In genomic region chr5:159262859-159263568, GRCh38 we compare ENCODE assay signal across 8 cellular contexts. TPM values are rescaled to one million over a fixed set of nuclear protein-coding genes. Genes with fewer than 3 reads are reported as not detected.
DNase-seq lines count a peak whose midpoint lies in the region; ATAC-seq and TF ChIP-seq lines count a peak whose summit lies in the region.

A gene with protein sequence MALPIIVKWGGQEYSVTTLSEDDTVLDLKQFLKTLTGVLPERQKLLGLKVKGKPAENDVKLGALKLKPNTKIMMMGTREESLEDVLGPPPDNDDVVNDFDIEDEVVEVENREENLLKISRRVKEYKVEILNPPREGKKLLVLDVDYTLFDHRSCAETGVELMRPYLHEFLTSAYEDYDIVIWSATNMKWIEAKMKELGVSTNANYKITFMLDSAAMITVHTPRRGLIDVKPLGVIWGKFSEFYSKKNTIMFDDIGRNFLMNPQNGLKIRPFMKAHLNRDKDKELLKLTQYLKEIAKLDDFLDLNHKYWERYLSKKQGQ (plus strand): TSS chr5:159263290. CDS start chr5:159268916, 5,626 bp downstream.

- TF ChIP-seq RAD21 in liver (IDR thresholded peaks at IDR 0.05), result peak; percentile 26 to 49

- peaks cover 7 to 21% (median 12%) of the 10 kb centered on the region in 4 donors for H3K4me1 ChIP-seq in liver (ENCODE audit: control insufficient read depth in 4 of 4, insufficient read depth in 4 of 4, low read length in 3 of 4)

- no peaks in the 10 kb centered on the region for H3K9me3 ChIP-seq in liver (ENCODE audit: control insufficient read depth in 4 of 4, low read length in 3 of 4)

- ATAC-seq in GM19397 (IDR thresholded peaks at IDR 0.05; ENCODE audit: unreplicated experiment) (peak; percentile 93), HG03565 (IDR thresholded peaks at IDR 0.05; ENCODE audit: unreplicated experiment) (peak; percentile 77)

- H3K4me3 ChIP-seq in liver (ENCODE audit: low read depth in 1 of 3, low read length in 3 of 3), result peak within 1 kb of the TSS; percentile 74 to 94 (median 82)

- peak within 1 kb of the TSS; percentile 97 to 100 (median 99) for H3K27ac Mint-ChIP-seq in CD14-positive monocyte

- H3K27me3 ChIP-seq in liver (ENCODE audit: control insufficient read depth in 4 of 4, insufficient read depth in 4 of 4, low read length in 3 of 4), result peaks cover 0 to 1% (median 0%) of the 10 kb centered on the region in 4 donors

- WGBS in liver, result under 1% methylated on average over 54 of the region's 54 CpGs

- DNase-seq in CD14-positive monocyte (ENCODE audit: low spot score), result peak; percentile 72
- DNase-seq in NCI-H82 (lab: John Stamatoyannopoulos, UW), result peak; percentile 87
- peak; percentile 81 to 84 for DNase-seq in activated CD4-positive, alpha-beta T cell treated with anti-CD3 and anti-CD28 coated beads, Interleukin-2, amount 50 U/mL, for 48 hours
- DNase-seq in dermis microvascular lymphatic vessel endothelial cell (ENCODE audit: low read depth in 2 of 2), result peak; percentile 51 to 62
- peak; percentile 84 for DNase-seq in stimulated activated CD4-positive, alpha-beta T cell treated with anti-CD3 and anti-CD28 coated beads, Interleukin-4, amount 100 ng/mL, for 24 hours

- intact Hi-C loops in CD14-positive monocyte (cut with micrococcal nuclease), result loop anchor here (5.0 to 10.0 kb wide), 3 partner anchors 51 to 72 kb away; partner anchors contain the start of genes IL12B (in 1 of the 2) and RNF145 (in 1 of the 2)

- H3K36me3 Mint-ChIP-seq in CD14-positive monocyte, result peaks cover 15 to 22% of the 10 kb centered on the region in 2 donors

- H3K4me1 Mint-ChIP-seq in CD14-positive monocyte, result peaks cover 25% of the 10 kb centered on the region

- peak within 1 kb of the TSS; percentile 75 for H3K9ac ChIP-seq in liver (ENCODE audit: low read depth in 1 of 2, low read length in 2 of 2)

- H3K27me3 Mint-ChIP-seq in CD14-positive monocyte (ENCODE audit: low read depth in 3 of 3), result peaks cover 2 to 9% (median 8%) of the 10 kb centered on the region in 3 donors

- no peak for TF ChIP-seq CTCF in CD14-positive monocyte (IDR thresholded peaks at IDR 0.05)
- no peak for TF ChIP-seq CTCF in liver (IDR thresholded peaks at IDR 0.05; ENCODE audit: low read depth, low read length, missing input control)

- peak within 1 kb of the TSS; percentile 76 to 88 for H3K27ac ChIP-seq in liver (ENCODE audit: low read depth in 1 of 2, low read length in 2 of 2)

- no peaks in the 10 kb centered on the region for H3K36me3 ChIP-seq in liver (ENCODE audit: control insufficient read depth in 4 of 4, insufficient read depth in 3 of 4, low read depth in 1 of 4, low read length in 3 of 4)

- H3K4me3 Mint-ChIP-seq in CD14-positive monocyte, result peak within 1 kb of the TSS; percentile 98

- peaks cover 5 to 25% (median 18%) of the 10 kb centered on the region in 7 donors for H3K9me3 Mint-ChIP-seq in CD14-positive monocyte

TF ChIP-seq in liver, 16 proteins besides CTCF, POLR2A, EP300 and RAD21:
- TF ChIP-seq TAF1 (conservative IDR thresholded peaks at IDR 0.05) (no peak), FOXA1 (IDR thresholded peaks at IDR 0.05) (no peak), HNF4G (IDR thresholded peaks at IDR 0.05) (no peak), SP1 (IDR thresholded peaks at IDR 0.05) (peak; percentile 46), RXRA (IDR thresholded peaks at IDR 0.05) (no peak), GABPA (IDR thresholded peaks at IDR 0.05 in 1 of 2, conservative IDR thresholded peaks at IDR 0.05 in 1 of 2) (peak; percentile 98 to 99), JUND (IDR thresholded peaks at IDR 0.05) (no peak), ZBTB33 (IDR thresholded peaks at IDR 0.05) (no peak), EGR1 (IDR thresholded peaks at IDR 0.05; ENCODE audit: low read depth in 2 of 2) (peak; percentile 27 to 54), NR2F2 (IDR thresholded peaks at IDR 0.05) (no peak), ATF3 (IDR thresholded peaks at IDR 0.05) (no peak), YY1 (IDR thresholded peaks at IDR 0.05) (peak; percentile 89), FOXA2 (IDR thresholded peaks at IDR 0.05) (no peak), HNF4A (conservative IDR thresholded peaks at IDR 0.05) (no peak)
- TF ChIP-seq, protein P1, sequence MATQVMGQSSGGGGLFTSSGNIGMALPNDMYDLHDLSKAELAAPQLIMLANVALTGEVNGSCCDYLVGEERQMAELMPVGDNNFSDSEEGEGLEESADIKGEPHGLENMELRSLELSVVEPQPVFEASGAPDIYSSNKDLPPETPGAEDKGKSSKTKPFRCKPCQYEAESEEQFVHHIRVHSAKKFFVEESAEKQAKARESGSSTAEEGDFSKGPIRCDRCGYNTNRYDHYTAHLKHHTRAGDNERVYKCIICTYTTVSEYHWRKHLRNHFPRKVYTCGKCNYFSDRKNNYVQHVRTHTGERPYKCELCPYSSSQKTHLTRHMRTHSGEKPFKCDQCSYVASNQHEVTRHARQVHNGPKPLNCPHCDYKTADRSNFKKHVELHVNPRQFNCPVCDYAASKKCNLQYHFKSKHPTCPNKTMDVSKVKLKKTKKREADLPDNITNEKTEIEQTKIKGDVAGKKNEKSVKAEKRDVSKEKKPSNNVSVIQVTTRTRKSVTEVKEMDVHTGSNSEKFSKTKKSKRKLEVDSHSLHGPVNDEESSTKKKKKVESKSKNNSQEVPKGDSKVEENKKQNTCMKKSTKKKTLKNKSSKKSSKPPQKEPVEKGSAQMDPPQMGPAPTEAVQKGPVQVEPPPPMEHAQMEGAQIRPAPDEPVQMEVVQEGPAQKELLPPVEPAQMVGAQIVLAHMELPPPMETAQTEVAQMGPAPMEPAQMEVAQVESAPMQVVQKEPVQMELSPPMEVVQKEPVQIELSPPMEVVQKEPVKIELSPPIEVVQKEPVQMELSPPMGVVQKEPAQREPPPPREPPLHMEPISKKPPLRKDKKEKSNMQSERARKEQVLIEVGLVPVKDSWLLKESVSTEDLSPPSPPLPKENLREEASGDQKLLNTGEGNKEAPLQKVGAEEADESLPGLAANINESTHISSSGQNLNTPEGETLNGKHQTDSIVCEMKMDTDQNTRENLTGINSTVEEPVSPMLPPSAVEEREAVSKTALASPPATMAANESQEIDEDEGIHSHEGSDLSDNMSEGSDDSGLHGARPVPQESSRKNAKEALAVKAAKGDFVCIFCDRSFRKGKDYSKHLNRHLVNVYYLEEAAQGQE (IDR thresholded peaks at IDR 0.05), result peak; percentile 10
- TF ChIP-seq, protein P2, sequence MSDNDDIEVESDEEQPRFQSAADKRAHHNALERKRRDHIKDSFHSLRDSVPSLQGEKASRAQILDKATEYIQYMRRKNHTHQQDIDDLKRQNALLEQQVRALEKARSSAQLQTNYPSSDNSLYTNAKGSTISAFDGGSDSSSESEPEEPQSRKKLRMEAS (IDR thresholded peaks at IDR 0.05), result peak; percentile 68

RNA-seq across cellular contexts. Expression of the gene that starts here (rescaled TPM):
- polyA plus RNA-seq in CD14-positive monocyte (10 to 100 TPM; 22.7 to 31.5 TPM), liver (1 to 10 TPM; 6.7 to 8.4 TPM)
- total RNA-seq in dermis microvascular lymphatic vessel endothelial cell (10.3 and 11.3 TPM in 2 replicates), liver (1 to 10 TPM; 6.1 to 9.5 TPM)

Comparison
In these comparisons a context has a peak if more than half of its experiments do, and no peak if none do; other contexts are left out.
1. Peak in every context shown above with its lines: DNase-seq, ATAC-seq, H3K4me3 ChIP-seq and H3K27ac ChIP-seq.